ENCODE assay signal across 1 cellular context in the genomic region with DNA sequence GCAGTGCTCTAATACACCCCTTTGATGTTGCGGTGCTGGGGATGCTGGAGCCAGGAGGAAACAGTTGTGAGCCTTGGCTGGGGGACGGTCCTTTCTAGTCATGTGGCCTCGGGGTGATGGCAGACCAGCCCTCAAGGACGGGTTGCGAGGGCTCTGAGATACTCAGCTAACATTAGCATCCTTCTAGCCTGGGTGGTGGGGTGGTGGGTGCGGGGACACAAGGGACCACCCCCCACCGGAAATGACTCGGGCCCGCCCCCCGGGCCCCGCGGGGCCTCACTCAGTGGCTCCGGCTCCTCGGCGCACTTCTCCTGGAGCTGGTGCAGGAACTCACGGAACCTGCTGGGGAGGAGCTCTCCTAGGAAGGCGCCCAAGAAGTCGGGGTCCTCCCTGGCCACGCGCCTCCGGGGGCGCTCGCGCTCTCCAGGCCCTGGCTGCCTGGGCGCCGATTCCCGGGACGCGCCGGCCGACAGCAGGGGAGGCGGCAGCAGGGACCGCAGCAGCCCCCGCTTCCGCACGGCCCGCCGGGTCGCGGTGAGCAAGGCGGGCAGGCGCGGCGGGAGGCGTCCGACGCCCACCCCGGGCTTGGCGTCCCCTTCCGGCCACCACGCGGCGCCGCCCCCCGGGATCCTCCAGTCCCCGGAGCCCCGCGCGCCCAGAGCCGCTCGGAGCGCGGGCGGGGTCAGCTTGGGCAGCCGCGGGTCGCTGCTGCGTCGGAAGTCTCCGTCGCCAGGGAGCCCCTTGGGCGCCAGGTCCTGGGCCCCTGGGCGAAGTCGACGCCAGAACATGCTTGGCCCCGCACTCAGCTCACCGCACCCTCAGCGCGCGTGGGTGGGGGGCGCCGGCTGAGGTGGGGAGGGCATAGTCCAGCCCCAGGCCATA.
TF ChIP-seq lines count a peak whose summit lies in the region.

No MANE protein-coding gene starts in this region.

TF ChIP-seq in SK-N-SH, 30 proteins besides CTCF, POLR2A, EP300 and RAD21 (continued from another document):
- TF ChIP-seq, protein P1, sequence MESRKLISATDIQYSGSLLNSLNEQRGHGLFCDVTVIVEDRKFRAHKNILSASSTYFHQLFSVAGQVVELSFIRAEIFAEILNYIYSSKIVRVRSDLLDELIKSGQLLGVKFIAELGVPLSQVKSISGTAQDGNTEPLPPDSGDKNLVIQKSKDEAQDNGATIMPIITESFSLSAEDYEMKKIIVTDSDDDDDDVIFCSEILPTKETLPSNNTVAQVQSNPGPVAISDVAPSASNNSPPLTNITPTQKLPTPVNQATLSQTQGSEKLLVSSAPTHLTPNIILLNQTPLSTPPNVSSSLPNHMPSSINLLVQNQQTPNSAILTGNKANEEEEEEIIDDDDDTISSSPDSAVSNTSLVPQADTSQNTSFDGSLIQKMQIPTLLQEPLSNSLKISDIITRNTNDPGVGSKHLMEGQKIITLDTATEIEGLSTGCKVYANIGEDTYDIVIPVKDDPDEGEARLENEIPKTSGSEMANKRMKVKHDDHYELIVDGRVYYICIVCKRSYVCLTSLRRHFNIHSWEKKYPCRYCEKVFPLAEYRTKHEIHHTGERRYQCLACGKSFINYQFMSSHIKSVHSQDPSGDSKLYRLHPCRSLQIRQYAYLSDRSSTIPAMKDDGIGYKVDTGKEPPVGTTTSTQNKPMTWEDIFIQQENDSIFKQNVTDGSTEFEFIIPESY (IDR thresholded peaks at IDR 0.05; ENCODE audit: borderline replicate concordance, low read depth) = no peak
- no peak for TF ChIP-seq SMC3 (IDR thresholded peaks at IDR 0.05; ENCODE audit: low read depth, low read length)
